Comparison of ENCODE assay signal across 20 cellular contexts in the genomic region with DNA sequence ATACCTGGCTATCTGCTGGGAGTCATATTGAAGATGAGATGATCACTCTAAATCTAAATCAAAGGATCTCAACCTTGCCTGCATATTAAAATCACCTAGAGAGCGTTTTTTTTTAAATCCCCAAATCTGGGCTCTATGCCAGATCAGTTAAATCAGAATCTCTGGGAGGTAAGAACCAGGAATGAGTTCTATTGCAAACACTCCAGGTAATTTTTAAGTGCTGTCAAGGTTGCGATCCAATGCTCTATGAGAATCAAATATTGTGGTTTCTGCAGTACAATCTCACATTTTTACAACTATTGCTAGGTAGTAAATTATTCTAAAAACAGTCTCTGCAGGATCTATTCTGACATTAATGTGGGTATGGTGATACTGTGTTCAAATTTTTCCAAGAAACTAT.
DNase-seq lines count a peak whose midpoint lies in the region; ATAC-seq lines count a peak whose summit lies in the region.
"Had no signal": no experiment of that assay in that cellular context is flagged by ENCODE, and none has a peak within 500 bp of the region (broad histone marks: within the 10 kb centered on the region; RNA-seq: fewer than 3 reads in every experiment).

No MANE protein-coding gene starts in this region.

- ATAC-seq in HG02870 (IDR thresholded peaks at IDR 0.05; ENCODE audit: unreplicated experiment) = no peak
- ATAC-seq: GM12878, left colon had no signal

- DNase-seq in SHP77 treated with DMSO at 0.1 percent for 48 hours (lab: John Stamatoyannopoulos, UW) (peak; percentile 15), SHP77 (lab: John Stamatoyannopoulos, UW) (no peak), NCI-H2029 (lab: John Stamatoyannopoulos, UW) (peak; percentile 58), NCI-H774 (lab: John Stamatoyannopoulos, UW) (peak; percentile 3), medulla oblongata (ENCODE audit: extremely low spot score) (no peak), NCI-H2107 treated with DMSO at 0.1 percent for 48 hours (lab: John Stamatoyannopoulos, UW; ENCODE audit: unreplicated experiment) (no peak)
- DNase-seq in stimulated activated CD4-positive, alpha-beta T cell treated with anti-CD3 and anti-CD28 coated beads, Interleukin-12 subunit alpha, Interleukin-12 subunit beta, amount 100 ng/mL, for 4 hours = no peak
- DNase-seq: activated CD4-positive, alpha-beta T cell treated with anti-CD3 and anti-CD28 coated beads, Interleukin-2, amount 10 ng/mL, durations not matched to agents 24 days and 14 days; colonic mucosa; endodermal cell; glutamatergic neuron; GM23248; left colon; NCI-H526 treated with DMSO at 0.1 percent for 48 hours; posterior cingulate gyrus; sigmoid colon; SJCRH30; T-helper 1 cell had no signal

Comparison
In these comparisons a context has a peak if more than half of its experiments do, and no peak if none do; other contexts are left out.
1. DNase-seq: peak in SHP77 treated with DMSO at 0.1 percent for 48 hours (single experiment), NCI-H2029 (single experiment) and NCI-H774 (single experiment); none in SHP77 (0 of 2), medulla oblongata (single experiment), NCI-H2107 treated with DMSO at 0.1 percent for 48 hours (single experiment) and stimulated activated CD4-positive, alpha-beta T cell treated with anti-CD3 and anti-CD28 coated beads, Interleukin-12 subunit alpha, Interleukin-12 subunit beta, amount 100 ng/mL, for 4 hours (single experiment).